In genomic region chr17:17641621-17642409, GRCh38 we compare ENCODE assay signal across 1 cellular context.
TF ChIP-seq lines count a peak whose summit lies in the region.

No MANE protein-coding gene starts in this region.

TF ChIP-seq in HepG2, 621 proteins besides CTCF, POLR2A, EP300 and RAD21 (continued from another document and continues in another):
- TF ChIP-seq TFE3 (CRISPR knock-in tag; IDR thresholded peaks at IDR 0.05): no peak
- TF ChIP-seq ZNF501 (CRISPR knock-in tag; IDR thresholded peaks at IDR 0.05): no peak
- TF ChIP-seq SNAPC4 (CRISPR knock-in tag; IDR thresholded peaks at IDR 0.05): no peak
- no peak for TF ChIP-seq ZNF362 (CRISPR knock-in tag; IDR thresholded peaks at IDR 0.05; ENCODE audit: borderline replicate concordance)
- TF ChIP-seq HBP1 (CRISPR knock-in tag; IDR thresholded peaks at IDR 0.05; ENCODE audit: low read depth): no peak
- no peak for TF ChIP-seq CBX1 (IDR thresholded peaks at IDR 0.05; ENCODE audit: low read depth)
- TF ChIP-seq ZKSCAN8 (CRISPR knock-in tag; IDR thresholded peaks at IDR 0.05; ENCODE audit: borderline replicate concordance): no peak
- TF ChIP-seq ZNF292 (CRISPR knock-in tag; IDR thresholded peaks at IDR 0.05; ENCODE audit: borderline replicate concordance, low read depth): no peak
- no peak for TF ChIP-seq MTA1 (CRISPR knock-in tag; IDR thresholded peaks at IDR 0.05; ENCODE audit: borderline replicate concordance)
- no peak for TF ChIP-seq ZEB1 (IDR thresholded peaks at IDR 0.05; ENCODE audit: insufficient replicate concordance, low read depth)
- TF ChIP-seq GATA4 (IDR thresholded peaks at IDR 0.05; ENCODE audit: borderline replicate concordance, low read depth): no peak
- no peak for TF ChIP-seq THAP8 (CRISPR knock-in tag; IDR thresholded peaks at IDR 0.05; ENCODE audit: borderline replicate concordance)
- no peak for TF ChIP-seq ZNF576 (CRISPR knock-in tag; IDR thresholded peaks at IDR 0.05)
- TF ChIP-seq NFKBIZ (CRISPR knock-in tag; IDR thresholded peaks at IDR 0.05): no peak
- no peak for TF ChIP-seq SPEN (CRISPR knock-in tag; IDR thresholded peaks at IDR 0.05; ENCODE audit: low read depth)
- no peak for TF ChIP-seq ZBTB49 (CRISPR knock-in tag; IDR thresholded peaks at IDR 0.05; ENCODE audit: borderline replicate concordance)
- no peak for TF ChIP-seq SNAI1 (CRISPR knock-in tag; IDR thresholded peaks at IDR 0.05; ENCODE audit: borderline replicate concordance)
- TF ChIP-seq MYPOP (CRISPR knock-in tag; IDR thresholded peaks at IDR 0.05): no peak
- no peak for TF ChIP-seq ZNF234 (CRISPR knock-in tag; conservative IDR thresholded peaks at IDR 0.05)
- no peak for TF ChIP-seq ZNF891 (CRISPR knock-in tag; IDR thresholded peaks at IDR 0.05)
- no peak for TF ChIP-seq HMGA1 (CRISPR knock-in tag; conservative IDR thresholded peaks at IDR 0.05)
- no peak for TF ChIP-seq ARNT2 (CRISPR knock-in tag; IDR thresholded peaks at IDR 0.05; ENCODE audit: low read depth)
- TF ChIP-seq MYC (CRISPR knock-in tag; IDR thresholded peaks at IDR 0.05; ENCODE audit: borderline replicate concordance): peak; percentile 42; the same call in 1 of the 2 replicates
- no peak for TF ChIP-seq PRDM10 (CRISPR knock-in tag; IDR thresholded peaks at IDR 0.05; ENCODE audit: low read depth)
- TF ChIP-seq ZNF597 (CRISPR knock-in tag; IDR thresholded peaks at IDR 0.05): no peak
- no peak for TF ChIP-seq TFDP1 (CRISPR knock-in tag; IDR thresholded peaks at IDR 0.05; ENCODE audit: borderline replicate concordance)
- no peak for TF ChIP-seq GLMP (CRISPR knock-in tag; IDR thresholded peaks at IDR 0.05; ENCODE audit: borderline replicate concordance)
- TF ChIP-seq ZBTB3 (CRISPR knock-in tag; IDR thresholded peaks at IDR 0.05; ENCODE audit: borderline replicate concordance, low read depth): no peak
- TF ChIP-seq NFE2 (CRISPR knock-in tag; IDR thresholded peaks at IDR 0.05): no peak
- TF ChIP-seq NAIF1 (CRISPR knock-in tag; IDR thresholded peaks at IDR 0.05; ENCODE audit: borderline replicate concordance): no peak
- no peak for TF ChIP-seq RBFOX2 (IDR thresholded peaks at IDR 0.05; ENCODE audit: low read depth, low read length)
- no peak for TF ChIP-seq AHR (CRISPR knock-in tag; IDR thresholded peaks at IDR 0.05)
- TF ChIP-seq ZBTB20 (CRISPR knock-in tag; IDR thresholded peaks at IDR 0.05; ENCODE audit: borderline replicate concordance, low read depth): no peak
- TF ChIP-seq ZNF616 (CRISPR knock-in tag; IDR thresholded peaks at IDR 0.05; ENCODE audit: low read depth): no peak
- no peak for TF ChIP-seq ZSCAN29 (CRISPR knock-in tag; conservative IDR thresholded peaks at IDR 0.05)
- no peak for TF ChIP-seq LBX2 (CRISPR knock-in tag; IDR thresholded peaks at IDR 0.05; ENCODE audit: borderline replicate concordance)
- TF ChIP-seq ATM (IDR thresholded peaks at IDR 0.05; ENCODE audit: borderline replicate concordance): no peak
